In the genomic region with DNA sequence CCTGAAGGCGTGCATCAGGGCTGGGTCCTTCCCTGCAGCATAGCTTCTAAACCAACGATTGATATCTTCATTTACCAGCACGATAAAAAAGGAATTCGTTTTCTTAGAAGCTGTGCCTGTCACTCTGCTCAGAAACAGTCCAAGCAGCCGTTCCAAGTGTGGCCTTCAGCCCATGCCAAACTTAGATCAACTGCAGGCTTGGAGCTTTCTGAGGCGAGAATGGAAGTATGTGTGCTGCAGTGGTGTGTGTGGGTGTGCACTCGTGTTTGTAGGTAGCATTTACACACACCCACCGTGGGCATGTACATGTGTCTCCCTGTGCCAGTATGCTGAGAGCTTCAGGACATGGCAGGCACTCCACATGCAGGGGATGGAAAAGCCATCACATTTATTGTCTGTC, we compare ENCODE assay signal across 13 cellular contexts.
DNase-seq lines count a peak whose midpoint lies in the region; ATAC-seq and TF ChIP-seq lines count a peak whose summit lies in the region.
"Had no signal": no experiment of that assay in that cellular context is flagged by ENCODE, and none has a peak within 500 bp of the region (broad histone marks: within the 10 kb centered on the region; RNA-seq: fewer than 3 reads in every experiment).

No MANE protein-coding gene starts in this region.

- H3K36me3 ChIP-seq in heart left ventricle: no peaks in the 10 kb centered on the region
- H3K36me3 ChIP-seq: transverse colon had no signal

- H3K27me3 Mint-ChIP-seq in CD4-positive, alpha-beta T cell: no peaks in the 10 kb centered on the region
- peaks cover 4 to 13% of the 10 kb centered on the region in 2 donors for H3K27me3 Mint-ChIP-seq in T-cell

- peak overlapping the region; percentile 94 for H3K27ac Mint-ChIP-seq in CD4-positive, alpha-beta T cell
- H3K27ac Mint-ChIP-seq in T-cell: peak overlapping the region; percentile 83 to 84
- H3K27ac Mint-ChIP-seq: WTC11 had no signal

- no peaks in the 10 kb centered on the region for H3K9me3 Mint-ChIP-seq in CD4-positive, alpha-beta T cell
- H3K9me3 Mint-ChIP-seq in T-cell: no peaks in the 10 kb centered on the region
- H3K9me3 Mint-ChIP-seq: CD8-positive, alpha-beta T cell had no signal

- peak; percentile 2 for ATAC-seq in CD4-positive, alpha-beta T cell (ENCODE audit: poor library complexity)
- peak in 2 of 4 experiments; percentile 7 to 12 for ATAC-seq in T-cell (replicated peaks in 1 of 4)
- peak in 3 of 4 donors; percentile 38 to 61 (median 47) for ATAC-seq in heart left ventricle

- 31 to 40% (median 38%) methylated on average over 8 of the region's 8 CpGs for WGBS in heart left ventricle, 4 donors

- CTCF ChIA-PET in CD4-positive, alpha-beta T cell (lab: Charles Lee): no interaction called here
- CTCF ChIA-PET in T-cell (lab: Charles Lee): interaction anchor here (0.5 to 0.9 kb wide), 2 partner anchors 26 to 131 kb away, joined by 3 to 9 read pairs; no protein-coding TSS in a partner anchor

- H3K4me1 Mint-ChIP-seq in CD4-positive, alpha-beta T cell (ENCODE audit: low read depth): peaks cover 72% of the 10 kb centered on the region
- H3K4me1 Mint-ChIP-seq in T-cell: peaks cover 57 to 73% (median 70%) of the 10 kb centered on the region in 3 donors

- H3K4me1 ChIP-seq in heart left ventricle: peaks cover 0 to 28% (median 12%) of the 10 kb centered on the region in 12 donors

- DNase-seq in CD4-positive, alpha-beta T cell: no peak
- DNase-seq in T-cell: no peak
- peak in 1 of 5 donors; percentile 22 for DNase-seq in heart left ventricle
- peak in 7 of 10 donors; percentile 27 to 85 (median 46) for DNase-seq in posterior cingulate gyrus
- no peak for DNase-seq in NCI-H2227 treated with DMSO at 0.1 percent for 48 hours (lab: John Stamatoyannopoulos, UW)
- no peak for DNase-seq in GM20000 (ENCODE audit: low spot score)
- DNase-seq in NCI-H82 treated with DMSO at 0.1 percent for 48 hours (lab: John Stamatoyannopoulos, UW; ENCODE audit: unreplicated experiment): no peak
- no peak for DNase-seq in NCI-H1694 (lab: John Stamatoyannopoulos, UW)
- DNase-seq: activated gamma-delta T cell, PC-9 had no signal

- intact Hi-C loops in CD4-positive, alpha-beta T cell (cut with DNase I, micrococcal nuclease): loop anchor here (2.0 to 10.0 kb wide), 3 partner anchors 578 to 1228 kb away; partner anchors contain the start of genes GMDS (in 1 of the 2) and MYLK4 (in 1 of the 2)
- intact Hi-C loops in heart left ventricle (cut with DNase I): no loop called here
- intact Hi-C loops in posterior cingulate gyrus (cut with DNase I): no loop called here

- H3K4me3 Mint-ChIP-seq in CD4-positive, alpha-beta T cell: peak overlapping the region; percentile 69
- peak overlapping the region in 1 of 3 donors; percentile 59 for H3K4me3 Mint-ChIP-seq in T-cell
- H3K4me3 Mint-ChIP-seq: WTC11 had no signal

- TF ChIP-seq POLR2A in heart left ventricle (IDR thresholded peaks at IDR 0.05): no peak

- no peak for TF ChIP-seq CTCF in CD4-positive, alpha-beta T cell (IDR thresholded peaks at IDR 0.05)
- no peak for TF ChIP-seq CTCF in heart left ventricle (IDR thresholded peaks at IDR 0.05)
- TF ChIP-seq CTCF in GM20000 (IDR thresholded peaks at IDR 0.05; ENCODE audit: extremely low read depth, missing control alignments): no peak

- no peak overlapping the region for H3K27ac ChIP-seq in CD4-positive, alpha-beta T cell (ENCODE audit: low read depth, low read length)
- peak overlapping the region in 7 of 12 donors; percentile 3 to 70 (median 31) for H3K27ac ChIP-seq in heart left ventricle
- H3K27ac ChIP-seq: PC-9 had no signal

- peak overlapping the region in 1 of 12 donors; percentile 13 for H3K4me3 ChIP-seq in heart left ventricle
- H3K4me3 ChIP-seq: PC-9, transverse colon had no signal

- H3K36me3 Mint-ChIP-seq in CD4-positive, alpha-beta T cell (ENCODE audit: low read depth): no peaks in the 10 kb centered on the region
- no peaks in the 10 kb centered on the region for H3K36me3 Mint-ChIP-seq in T-cell
- H3K36me3 Mint-ChIP-seq: CD8-positive, alpha-beta T cell had no signal

- H3K9me3 ChIP-seq in CD4-positive, alpha-beta T cell (ENCODE audit: control insufficient read depth, low read length): no peaks in the 10 kb centered on the region
- H3K9me3 ChIP-seq in heart left ventricle: no peaks in the 10 kb centered on the region
- H3K9me3 ChIP-seq: transverse colon had no signal

- H3K27me3 ChIP-seq in CD4-positive, alpha-beta T cell (ENCODE audit: control insufficient read depth, insufficient read depth, low read length): no peaks in the 10 kb centered on the region
- H3K27me3 ChIP-seq in heart left ventricle: peaks cover 3 to 29% (median 16%) of the 10 kb centered on the region in 9 donors

- POLR2A ChIA-PET in CD4-positive, alpha-beta T cell (lab: Charles Lee): interaction anchor here (1.1 to 5.2 kb wide), 4 partner anchors 8 to 28 kb away, joined by 4 to 93 read pairs (median 9); no protein-coding TSS in a partner anchor
- POLR2A ChIA-PET in T-cell (lab: Charles Lee): interaction anchor here (0.6 kb wide), 2 partner anchors 9 to 40 kb away, joined by 3 read pairs; no protein-coding TSS in a partner anchor

Comparison
In these comparisons a context has a peak if more than half of its experiments do, and no peak if none do; other contexts are left out.
1. DNase-seq: peak in posterior cingulate gyrus (7 of 10); none in CD4-positive, alpha-beta T cell (0 of 10), T-cell (0 of 34), NCI-H2227 treated with DMSO at 0.1 percent for 48 hours (single experiment), GM20000 (single experiment), NCI-H82 treated with DMSO at 0.1 percent for 48 hours (single experiment) and NCI-H1694 (single experiment).
2. intact Hi-C loops: an anchor here in CD4-positive, alpha-beta T cell (2.0 to 10.0 kb wide); none called in heart left ventricle and posterior cingulate gyrus.